ENCODE assay signal across 8 cellular contexts in the genomic region with DNA sequence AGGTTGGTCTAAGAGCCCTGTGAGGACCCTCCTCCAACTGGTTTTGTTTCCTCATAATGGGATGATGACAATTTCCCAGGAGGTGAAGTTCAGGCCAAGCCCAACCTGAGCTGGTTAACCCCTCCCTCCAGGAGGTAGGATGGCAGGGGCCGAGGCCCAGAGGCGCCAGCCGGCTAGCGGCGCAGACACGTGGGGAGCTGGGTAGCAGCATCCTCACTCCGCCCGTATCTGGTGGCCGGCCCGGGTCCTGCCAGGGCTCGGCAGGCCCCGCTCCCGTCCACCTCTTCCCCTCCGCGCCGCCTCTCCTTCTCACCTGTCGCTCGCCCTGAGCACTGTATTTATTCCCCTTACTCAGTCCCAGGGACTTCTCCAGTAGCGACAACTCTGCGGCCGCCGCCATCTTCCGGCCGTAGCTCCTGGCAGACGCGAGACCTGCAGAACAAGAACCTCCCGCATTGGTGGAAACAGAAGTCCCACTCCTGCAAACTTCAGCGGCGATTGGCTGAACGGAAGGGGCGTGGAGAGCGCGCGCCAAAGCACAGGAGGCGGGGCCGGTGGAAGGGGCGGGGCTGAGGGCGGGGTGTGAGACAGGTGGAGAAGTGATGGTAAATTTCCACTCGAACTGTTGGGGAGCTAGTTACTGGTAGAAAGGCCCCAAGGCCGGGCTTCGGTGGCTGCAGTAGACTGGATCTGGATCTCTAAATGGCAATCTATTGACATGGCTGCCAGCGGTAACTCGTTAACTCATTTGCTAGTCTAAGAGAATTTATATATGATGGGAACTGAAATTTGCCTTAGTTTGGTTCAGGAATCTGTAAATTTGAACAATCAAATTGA. TPM values are rescaled to one million over a fixed set of nuclear protein-coding genes. Genes with fewer than 3 reads are reported as not detected.
DNase-seq lines count a peak whose midpoint lies in the region; ATAC-seq lines count a peak whose summit lies in the region.

TSS of gene EEF1E1 (minus strand) at position 427 of the 837 bp plus-strand sequence. CDS start at position 400, 27 bp downstream.

- peak; percentile 99 for ATAC-seq in GM21360 (IDR thresholded peaks at IDR 0.05; ENCODE audit: unreplicated experiment)

- H3K4me1 ChIP-seq in effector memory CD4-positive, alpha-beta T cell (ENCODE audit: control insufficient read depth, insufficient read depth, low read length, poor library complexity, severe bottlenecking) = peaks cover 8% of the 10 kb centered on the region

- H3K27me3 ChIP-seq in effector memory CD4-positive, alpha-beta T cell (replicated peaks; ENCODE audit: control insufficient read depth, insufficient read depth, low read length, poor library complexity, severe bottlenecking) = peaks cover 3% of the 10 kb centered on the region

- H3K9me3 ChIP-seq in effector memory CD4-positive, alpha-beta T cell (ENCODE audit: control insufficient read depth, low read length) = no peaks in the 10 kb centered on the region

- H3K4me3 ChIP-seq in effector memory CD4-positive, alpha-beta T cell (ENCODE audit: insufficient read depth, low read depth, low read length, poor library complexity, severe bottlenecking) = peak within 1 kb of the TSS; percentile 79

- no peaks in the 10 kb centered on the region for H3K36me3 ChIP-seq in effector memory CD4-positive, alpha-beta T cell (ENCODE audit: control insufficient read depth, insufficient read depth, low read length)

- peak within 1 kb of the TSS; percentile 73 for H3K27ac ChIP-seq in effector memory CD4-positive, alpha-beta T cell (ENCODE audit: insufficient read depth, low read length, poor library complexity, severe bottlenecking)

- peak; percentile 96 for DNase-seq in COLO829 (ENCODE audit: low spot score)
- peak; percentile 95 for DNase-seq in HT-29 (ENCODE audit: low spot score)
- peak; percentile 91 for DNase-seq in NK-92 treated with Interleukin-12 subunit alpha and Interleukin-12 subunit beta, amount 100 ng/mL, for 24 hours (lab: John Stamatoyannopoulos, UW)
- peak; percentile 99 for DNase-seq in activated CD8-positive, alpha-beta memory T cell treated with anti-CD3 and anti-CD28 coated beads for 24 hours
- DNase-seq in effector memory CD4-positive, alpha-beta T cell = peak; percentile 95 to 96 (median 96)
- DNase-seq in medulla oblongata (ENCODE audit: extremely low spot score) = peak; percentile 97
- DNase-seq in stimulated activated CD4-positive, alpha-beta T cell treated with anti-CD3 and anti-CD28 coated beads, TNF-alpha, amount 100 ng/mL, for 48 hours (ENCODE audit: low read depth in 3 of 3) = peak; percentile 95 to 99 (median 95)

RNA-seq across cellular contexts. Expression of gene EEF1E1, which starts in this region (rescaled TPM):
- total RNA-seq in HT-29 (2014; rRNA removed; shearing (Covaris generic)) = 50.6 and 56.3 TPM in 2 replicates

Comparison
In these comparisons a context has a peak if more than half of its experiments do, and no peak if none do; other contexts are left out.
1. Peak in every context shown above with its lines: DNase-seq, ATAC-seq, H3K4me3 ChIP-seq and H3K27ac ChIP-seq.